In genomic region chr19:46698395-46699321, GRCh38 we compare ENCODE assay signal across 1 cellular context.
TF ChIP-seq lines count a peak whose summit lies in the region.

No MANE protein-coding gene starts in this region.

TF ChIP-seq in HepG2, 621 proteins besides CTCF, POLR2A, EP300 and RAD21:
- TF ChIP-seq ZNF569 (CRISPR knock-in tag; IDR thresholded peaks at IDR 0.05; ENCODE audit: borderline replicate concordance) (no peak), HDAC2 (CRISPR knock-in tag; IDR thresholded peaks at IDR 0.05) (no peak), PAF1 (CRISPR knock-in tag; IDR thresholded peaks at IDR 0.05) (no peak), ELF3 (CRISPR knock-in tag; IDR thresholded peaks at IDR 0.05) (no peak), ZNF768 (CRISPR knock-in tag; IDR thresholded peaks at IDR 0.05) (peak; percentile 63; the same call in 1 of the 2 replicates), POGZ (CRISPR knock-in tag; IDR thresholded peaks at IDR 0.05) (no peak), SETDB1 (CRISPR knock-in tag; IDR thresholded peaks at IDR 0.05; ENCODE audit: borderline replicate concordance) (no peak), ZNF629 (CRISPR knock-in tag; conservative IDR thresholded peaks at IDR 0.05) (peak; percentile 74)
TF ChIP-seq in HepG2: peak in this region for 2.
